In genomic region chr5:95261369-95262175, GRCh38 we compare ENCODE assay signal across 2 cellular contexts.
TF ChIP-seq lines count a peak whose summit lies in the region.

No MANE protein-coding gene starts in this region.

TF ChIP-seq in HCT116, 20 proteins besides CTCF, POLR2A, EP300 and RAD21 (continued from another document):
- TF ChIP-seq TCF7L2 (IDR thresholded peaks at IDR 0.05; ENCODE audit: borderline replicate concordance, extremely low read depth, insufficient read depth, insufficient read length) (no peak), MAX (IDR thresholded peaks at IDR 0.05) (no peak), CEBPB (IDR thresholded peaks at IDR 0.05; ENCODE audit: low read depth) (no peak), ATF3 (IDR thresholded peaks at IDR 0.05) (no peak)

TF ChIP-seq in SK-N-SH treated with all-trans-retinoic acid at 6 μM for 48 hours, 23 proteins besides CTCF, POLR2A, EP300 and RAD21 (continued from another document):
- TF ChIP-seq RARB (CRISPR knock-in tag; IDR thresholded peaks at IDR 0.05): no peak
- TF ChIP-seq ZFP3 (CRISPR knock-in tag; IDR thresholded peaks at IDR 0.05): no peak
- no peak for TF ChIP-seq POU6F1 (CRISPR knock-in tag; IDR thresholded peaks at IDR 0.05; ENCODE audit: borderline replicate concordance, low read depth)
- no peak for TF ChIP-seq PATZ1 (CRISPR knock-in tag; IDR thresholded peaks at IDR 0.05; ENCODE audit: borderline replicate concordance)
